ENCODE assay signal across 28 cellular contexts in the genomic region with DNA sequence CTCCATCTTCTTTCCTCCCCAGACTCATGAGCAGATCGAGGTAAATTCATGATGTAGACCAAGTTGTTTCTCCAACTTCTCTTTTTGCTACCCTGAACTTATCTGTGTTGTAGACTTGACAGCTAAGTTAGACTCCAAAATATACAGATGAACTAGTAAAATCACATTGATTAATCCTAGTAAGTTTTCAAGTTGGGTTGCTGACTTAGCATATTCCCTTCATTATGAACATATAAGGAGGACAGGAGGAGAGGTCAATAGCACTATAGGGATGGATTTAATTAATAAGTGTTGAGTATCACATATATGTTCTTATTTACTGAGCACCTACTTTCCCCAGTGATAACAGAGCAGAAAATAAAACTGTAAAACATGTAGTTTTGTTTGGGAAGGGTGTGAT.
"Had no signal": no experiment of that assay in that cellular context is flagged by ENCODE, and none has a peak within 500 bp of the region (broad histone marks: within the 10 kb centered on the region; RNA-seq: fewer than 3 reads in every experiment).

No MANE protein-coding gene starts in this region.

- H3K36me3 ChIP-seq: neutrophil, pancreas, prostate gland, spleen, suprapubic skin, tibial artery, transverse colon, upper lobe of right lung, uterus had no signal

- H3K4me3 ChIP-seq: pancreas, prostate gland, skin epidermis, smooth muscle cell, spleen, suprapubic skin, testis, tibial artery, transverse colon, upper lobe of right lung, uterus had no signal

- H3K27me3 ChIP-seq: neutrophil, pancreas, suprapubic skin, testis, tibial artery, transverse colon, upper lobe of right lung, uterus had no signal

- H3K4me2 ChIP-seq: smooth muscle cell had no signal

- H3K4me1 ChIP-seq: pancreas, prostate gland, spleen, suprapubic skin, testis, transverse colon, upper lobe of right lung, uterus had no signal

- DNase-seq: naive thymus-derived CD8-positive, alpha-beta T cell; nephron progenitor cell; nucleus accumbens; pancreas; right cardiac atrium; spleen; stimulated activated CD4-positive, alpha-beta T cell treated with anti-CD3 and anti-CD28 coated beads, Interleukin-12 subunit alpha, Interleukin-12 subunit beta, amount 100 ng/mL, for 4 hours; stimulated activated CD4-positive, alpha-beta T cell treated with anti-CD3 and anti-CD28 coated beads, Interleukin-1b, Interleukin-23, amount 100 ng/mL, for 48 hours; stimulated activated CD4-positive, alpha-beta T cell treated with anti-CD3 and anti-CD28 coated beads, Interleukin-4, amount 100 ng/mL, for 1 hour; stimulated activated CD4-positive, alpha-beta T cell treated with anti-CD3 and anti-CD28 coated beads, Interleukin-4, amount 100 ng/mL, for 4 hours; stimulated activated CD8-positive, alpha-beta memory T cell treated with anti-CD3 and anti-CD28 coated beads, Interleukin-4, amount 100 ng/mL, for 48 hours; stimulated activated naive CD4-positive, alpha-beta T cell; stimulated activated naive CD8-positive, alpha-beta T cell treated with anti-CD3 and anti-CD28 coated beads, Interleukin-15, amount 100 ng/mL, for 72 hours; stimulated activated naive CD8-positive, alpha-beta T cell treated with anti-CD3 and anti-CD28 coated beads, Interleukin-15, Interleukin-2, amounts not matched to agents 100 U/mL and 50 U/mL, for 24 hours; substantia nigra; testis; tibial artery; transverse colon; upper lobe of right lung; uterus had no signal

- FAIRE-seq: pancreas had no signal

- H3K9me3 ChIP-seq: neutrophil, pancreas, prostate gland, suprapubic skin, testis, tibial artery, transverse colon, upper lobe of right lung, uterus had no signal

- ATAC-seq: naive thymus-derived CD8-positive, alpha-beta T cell; natural killer cell treated with Interleukin-12 subunit alpha and Interleukin-12 subunit beta and Interleukin-15 and Interleukin-18, amount 100 ng/mL, for 72 hours; pancreas; right cardiac atrium; sciatic nerve; stimulated activated memory B cell treated with anti-CD40 and anti-IgM and Interleukin-4, amounts not matched to agents 10 μg/mL and 1 μg/mL and 100 μg/mL, for 72 hours; stimulated activated naive CD8-positive, alpha-beta T cell treated with anti-CD3 and anti-CD28 coated beads, Interleukin-15, amount 100 ng/mL, for 72 hours; stimulated activated naive CD8-positive, alpha-beta T cell treated with anti-CD3 and anti-CD28 coated beads, Interleukin-15, Interleukin-2, amounts not matched to agents 100 U/mL and 50 U/mL, for 24 hours; upper lobe of right lung had no signal

- H3K27ac ChIP-seq: neutrophil, pancreas, prostate gland, skin epidermis, spleen, suprapubic skin, testis, tibial artery, transverse colon, upper lobe of right lung, uterus had no signal
